Comparison of ENCODE assay signal across 8 cellular contexts in the genomic region with DNA sequence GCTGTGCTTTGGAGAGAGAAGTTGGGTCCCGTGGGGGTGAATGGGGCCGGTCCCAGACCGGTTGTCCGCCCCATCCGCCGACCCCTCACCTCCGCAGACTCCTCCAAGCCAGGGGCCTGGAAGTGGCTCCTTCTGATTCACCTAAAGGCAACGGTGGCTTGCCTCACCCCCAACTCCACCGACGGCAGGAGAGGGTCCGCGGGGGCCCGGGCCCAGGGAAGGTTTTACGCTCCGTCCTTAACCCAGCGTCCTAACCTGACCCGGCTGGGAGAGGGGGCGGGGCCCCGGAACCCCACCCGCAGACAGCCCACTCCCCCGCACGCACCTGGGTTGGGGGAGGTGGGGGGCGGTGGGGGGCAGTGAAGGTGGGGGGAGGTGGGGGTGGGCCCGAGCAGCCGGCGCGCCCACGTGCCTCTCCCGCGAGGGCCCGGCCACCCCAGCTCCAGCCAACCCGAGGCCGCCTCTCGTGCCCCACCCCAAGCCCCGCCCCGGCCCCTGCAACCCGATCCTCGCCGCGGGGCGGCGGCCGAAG. TPM values are rescaled to one million over a fixed set of nuclear protein-coding genes. Genes with fewer than 3 reads are reported as not detected.
A peak's percentile ranks its signal among the peaks of the same experiment; 100 is the strongest.
DNase-seq lines count a peak whose midpoint lies in the region; ATAC-seq and TF ChIP-seq lines count a peak whose summit lies in the region.

No MANE protein-coding gene starts in this region.

- H3K36me3 ChIP-seq in endodermal cell (ENCODE audit: control insufficient read depth, insufficient read depth, low read length): no peaks in the 10 kb centered on the region
- peaks cover 0 to under 1% (median 0%) of the 10 kb centered on the region in 4 donors for H3K36me3 ChIP-seq in upper lobe of left lung

- TF ChIP-seq POLR2A in upper lobe of left lung (IDR thresholded peaks at IDR 0.05): no peak

- ATAC-seq in activated CD8-positive, alpha-beta memory T cell treated with anti-CD3 and anti-CD28 coated beads, Interleukin-2, amount 10 ng/mL, durations not matched to agents 7 days and 5 days: peak; percentile 95
- ATAC-seq in HG03442 (IDR thresholded peaks at IDR 0.05; ENCODE audit: unreplicated experiment) (peak; percentile 40), WTC11 (peak; percentile 83), upper lobe of left lung (ENCODE audit: low FRiP score in 2 of 2) (peak in 1 of 2 donors; percentile 97), GM18519 (IDR thresholded peaks at IDR 0.05; ENCODE audit: low FRiP score, unreplicated experiment) (no peak)

- peaks cover 20% of the 10 kb centered on the region for H3K27me3 Mint-ChIP-seq in activated CD8-positive, alpha-beta memory T cell treated with anti-CD3 and anti-CD28 coated beads, Interleukin-2, amount 10 ng/mL, durations not matched to agents 7 days and 5 days
- H3K27me3 Mint-ChIP-seq in WTC11 (ENCODE audit: low read depth): peaks cover 30% of the 10 kb centered on the region
- peaks cover 40% of the 10 kb centered on the region for H3K27me3 Mint-ChIP-seq in endodermal cell (ENCODE audit: insufficient read depth)
- peaks cover 26% of the 10 kb centered on the region for H3K27me3 Mint-ChIP-seq in nephron (ENCODE audit: low read depth)

- DNase-seq in activated CD8-positive, alpha-beta memory T cell treated with anti-CD3 and anti-CD28 coated beads, Interleukin-2, amount 10 ng/mL, durations not matched to agents 7 days and 5 days: peak; percentile 85
- DNase-seq in activated CD8-positive, alpha-beta memory T cell treated with anti-CD3 and anti-CD28 coated beads for 24 hours: no peak
- DNase-seq in WTC11 (ENCODE audit: low spot score): peak; percentile 94
- peak; percentile 99 for DNase-seq in endodermal cell
- no peak for DNase-seq in upper lobe of left lung

- H3K36me3 Mint-ChIP-seq in activated CD8-positive, alpha-beta memory T cell treated with anti-CD3 and anti-CD28 coated beads, Interleukin-2, amount 10 ng/mL, durations not matched to agents 7 days and 5 days: no peaks in the 10 kb centered on the region
- H3K36me3 Mint-ChIP-seq in WTC11 (no peaks in the 10 kb centered on the region), endodermal cell (ENCODE audit: low read depth) (no peaks in the 10 kb centered on the region), nephron (ENCODE audit: low read depth) (peaks cover 4% of the 10 kb centered on the region)

- H3K9me3 ChIP-seq in endodermal cell (ENCODE audit: control insufficient read depth, low read length) (no peaks in the 10 kb centered on the region), upper lobe of left lung (no peaks in the 10 kb centered on the region)

- 5 to 20% methylated on average over 1 to 34 of the region's 43 CpGs for WGBS in endodermal cell (ENCODE audit: insufficient coverage in 1 of 2, insufficient read length in 1 of 2), 2 experiments
- WGBS in upper lobe of left lung, 2 donors: 7 to 60% methylated on average over 1 to 31 of the region's 43 CpGs

- no peak for TF ChIP-seq CTCF in WTC11 (IDR thresholded peaks at IDR 0.05)
- TF ChIP-seq CTCF in endodermal cell (conservative IDR thresholded peaks at IDR 0.05): no peak
- no peak for TF ChIP-seq CTCF in nephron (IDR thresholded peaks at IDR 0.05; ENCODE audit: unreplicated experiment in 3 of 3)
- peak in 1 of 6 experiments; percentile 52 for TF ChIP-seq CTCF in upper lobe of left lung (IDR thresholded peaks at IDR 0.05)

- CTCF ChIA-PET in activated CD8-positive, alpha-beta memory T cell treated with anti-CD3 and anti-CD28 coated beads, Interleukin-2, amount 10 ng/mL, durations not matched to agents 7 days and 5 days (lab: Charles Lee): interaction anchor here (1.2 to 9.4 kb wide), 10 partner anchors 8 to 153 kb away, joined by 3 to 109 read pairs (median 8); partner anchors contain the start of genes CD300A and GPR142
- CTCF ChIA-PET in WTC11 (lab: Charles Lee): interaction anchor here (0.6 to 9.1 kb wide), 17 partner anchors 10 to 306 kb away, joined by 3 to 151 read pairs (median 5); partner anchors contain the start of genes BTBD17, CD300A and CD300H

- no peak overlapping the region for H3K9ac ChIP-seq in endodermal cell (ENCODE audit: extremely low read depth, low read length, poor library complexity, severe bottlenecking)

- H3K4me3 Mint-ChIP-seq in activated CD8-positive, alpha-beta memory T cell treated with anti-CD3 and anti-CD28 coated beads, Interleukin-2, amount 10 ng/mL, durations not matched to agents 7 days and 5 days: no peak overlapping the region
- peak overlapping the region; percentile 65 for H3K4me3 Mint-ChIP-seq in WTC11
- peak overlapping the region; percentile 47 for H3K4me3 Mint-ChIP-seq in endodermal cell
- peak overlapping the region in 2 of 3 experiments; percentile 48 to 76 for H3K4me3 Mint-ChIP-seq in nephron

- H3K4me3 ChIP-seq in endodermal cell (ENCODE audit: low read length): peak overlapping the region; percentile 78
- peak overlapping the region; percentile 33 to 51 (median 43) for H3K4me3 ChIP-seq in upper lobe of left lung

- H3K9me3 Mint-ChIP-seq in activated CD8-positive, alpha-beta memory T cell treated with anti-CD3 and anti-CD28 coated beads, Interleukin-2, amount 10 ng/mL, durations not matched to agents 7 days and 5 days (ENCODE audit: low read depth): no peaks in the 10 kb centered on the region
- H3K9me3 Mint-ChIP-seq in WTC11: no peaks in the 10 kb centered on the region
- no peaks in the 10 kb centered on the region for H3K9me3 Mint-ChIP-seq in endodermal cell
- no peaks in the 10 kb centered on the region for H3K9me3 Mint-ChIP-seq in nephron

- H3K4me1 ChIP-seq in endodermal cell (ENCODE audit: control insufficient read depth, insufficient read depth, low read length) (peaks cover 8% of the 10 kb centered on the region), upper lobe of left lung (peaks cover 27 to 39% (median 35%) of the 10 kb centered on the region in 4 donors)

- peaks cover 26% of the 10 kb centered on the region for H3K27me3 ChIP-seq in endodermal cell (ENCODE audit: control insufficient read depth, insufficient read depth, low read length, poor library complexity, severe bottlenecking)
- H3K27me3 ChIP-seq in upper lobe of left lung: no peaks in the 10 kb centered on the region

- TF ChIP-seq EP300 in upper lobe of left lung (IDR thresholded peaks at IDR 0.05): no peak

- no peak overlapping the region for H3K27ac Mint-ChIP-seq in activated CD8-positive, alpha-beta memory T cell treated with anti-CD3 and anti-CD28 coated beads, Interleukin-2, amount 10 ng/mL, durations not matched to agents 7 days and 5 days
- H3K27ac Mint-ChIP-seq in WTC11 (no peak overlapping the region), endodermal cell (no peak overlapping the region), nephron (no peak overlapping the region)

- POLR2A ChIA-PET in WTC11 (lab: Charles Lee): interaction anchor here (0.9 to 3.0 kb wide), 6 partner anchors 10 to 74 kb away, joined by 3 to 17 read pairs (median 12); no protein-coding TSS in a partner anchor

- H3K4me1 Mint-ChIP-seq in activated CD8-positive, alpha-beta memory T cell treated with anti-CD3 and anti-CD28 coated beads, Interleukin-2, amount 10 ng/mL, durations not matched to agents 7 days and 5 days: peaks cover 36% of the 10 kb centered on the region
- H3K4me1 Mint-ChIP-seq in WTC11 (peaks cover 42% of the 10 kb centered on the region), endodermal cell (peaks cover 15% of the 10 kb centered on the region), nephron (peaks cover 55% of the 10 kb centered on the region)

- H3K27ac ChIP-seq in endodermal cell (ENCODE audit: low read depth, low read length) (no peak overlapping the region), upper lobe of left lung (peak overlapping the region; percentile 65 to 87 (median 84))

TF ChIP-seq in WTC11, 78 proteins besides CTCF, POLR2A, EP300 and RAD21:
- peak; percentile 48 for TF ChIP-seq USF2 (CRISPR knock-in tag; IDR thresholded peaks at IDR 0.05)
- TF ChIP-seq, protein P1, sequence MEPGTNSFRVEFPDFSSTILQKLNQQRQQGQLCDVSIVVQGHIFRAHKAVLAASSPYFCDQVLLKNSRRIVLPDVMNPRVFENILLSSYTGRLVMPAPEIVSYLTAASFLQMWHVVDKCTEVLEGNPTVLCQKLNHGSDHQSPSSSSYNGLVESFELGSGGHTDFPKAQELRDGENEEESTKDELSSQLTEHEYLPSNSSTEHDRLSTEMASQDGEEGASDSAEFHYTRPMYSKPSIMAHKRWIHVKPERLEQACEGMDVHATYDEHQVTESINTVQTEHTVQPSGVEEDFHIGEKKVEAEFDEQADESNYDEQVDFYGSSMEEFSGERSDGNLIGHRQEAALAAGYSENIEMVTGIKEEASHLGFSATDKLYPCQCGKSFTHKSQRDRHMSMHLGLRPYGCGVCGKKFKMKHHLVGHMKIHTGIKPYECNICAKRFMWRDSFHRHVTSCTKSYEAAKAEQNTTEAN (CRISPR knock-in tag; IDR thresholded peaks at IDR 0.05): no peak
- TF ChIP-seq ETV6 (CRISPR knock-in tag; IDR thresholded peaks at IDR 0.05): peak; percentile 18; the same call in 1 of the 2 replicates

RNA-seq across cellular contexts. Expression of gene CD300A, which starts 12.7 kb away (rescaled TPM):
- total RNA-seq in activated CD8-positive, alpha-beta memory T cell treated with anti-CD3 and anti-CD28 coated beads, Interleukin-2, amount 10 ng/mL, durations not matched to agents 7 days and 5 days: 10 to 100 TPM in 1 of 2 experiments, 1 to 10 TPM in 1; 2.0 to 15.8 TPM
- 1.1 to 2.0 TPM (median 1.7 TPM) in 3 replicates for total RNA-seq in WTC11 (2021)
- not detected for total RNA-seq in endodermal cell
- polyA plus RNA-seq in endodermal cell (2013, experiment 1 of 2): not detected
- polyA plus RNA-seq in endodermal cell (2013, experiment 2 of 2): not detected
- total RNA-seq in upper lobe of left lung: 10 to 100 TPM; 10.7 to 26.5 (median 18.0) TPM

RNA-seq across cellular contexts. Expression of gene GPRC5C, which starts 21.8 kb away (rescaled TPM):
- total RNA-seq in activated CD8-positive, alpha-beta memory T cell treated with anti-CD3 and anti-CD28 coated beads, Interleukin-2, amount 10 ng/mL, durations not matched to agents 7 days and 5 days: not detected
- 19.6 to 20.7 TPM (median 20.6 TPM) in 3 replicates for total RNA-seq in WTC11 (2021)
- total RNA-seq in endodermal cell: 10 to 100 TPM; 57.0 to 73.4 TPM
- polyA plus RNA-seq in endodermal cell (2013, experiment 1 of 2): 24.5 TPM
- polyA plus RNA-seq in endodermal cell (2013, experiment 2 of 2): 23.3 TPM
- 10 to 100 TPM; 50.7 to 88.4 (median 56.4) TPM for total RNA-seq in upper lobe of left lung

Comparison
In these comparisons a context has a peak if more than half of its experiments do, and no peak if none do; other contexts are left out.
1. DNase-seq: peak in activated CD8-positive, alpha-beta memory T cell treated with anti-CD3 and anti-CD28 coated beads, Interleukin-2, amount 10 ng/mL, durations not matched to agents 7 days and 5 days (single experiment), WTC11 (single experiment) and endodermal cell (single experiment); none in activated CD8-positive, alpha-beta memory T cell treated with anti-CD3 and anti-CD28 coated beads for 24 hours (single experiment) and upper lobe of left lung (0 of 2).
2. RNA of gene GPRC5C, which starts 21.8 kb away (total RNA-seq): 57.0 to 73.4 TPM in endodermal cell, 50.7 to 88.4 TPM in upper lobe of left lung and 19.6 to 20.7 TPM in WTC11; not detected in activated CD8-positive, alpha-beta memory T cell treated with anti-CD3 and anti-CD28 coated beads, Interleukin-2, amount 10 ng/mL, durations not matched to agents 7 days and 5 days; every median in the first group is over 10 times any median in the second.